26 cellular contexts compared by ENCODE assay signal in the genomic region with DNA sequence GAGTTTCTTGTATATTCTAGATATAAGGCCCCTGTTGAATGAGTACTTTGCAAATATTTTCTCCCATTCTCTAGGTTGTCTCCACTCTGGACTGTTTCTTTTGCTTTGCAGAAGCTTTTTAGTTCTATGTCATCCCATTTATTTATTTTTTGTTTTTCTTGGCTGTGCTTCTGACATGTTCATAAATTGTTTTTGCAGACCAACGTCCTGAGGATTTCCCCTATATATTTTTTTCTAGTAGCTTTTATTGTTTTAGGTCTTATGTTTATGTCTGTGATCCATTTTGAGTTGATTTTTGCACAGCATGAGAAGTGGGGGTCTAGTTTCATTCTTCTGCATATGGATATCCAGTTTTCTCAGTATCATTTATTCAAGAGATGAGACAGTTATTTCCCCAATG.
DNase-seq lines count a peak whose midpoint lies in the region; ATAC-seq, FAIRE-seq and TF ChIP-seq lines count a peak whose summit lies in the region.
"Had no signal": no experiment of that assay in that cellular context is flagged by ENCODE, and none has a peak within 500 bp of the region (broad histone marks: within the 10 kb centered on the region; RNA-seq: fewer than 3 reads in every experiment).

No MANE protein-coding gene starts in this region.

- FAIRE-seq in HTR-8/SVneo (lab: Jason Lieb, UNC), result no peak
- FAIRE-seq: A549, D721Med, GM12891, GM18507, H54 had no signal

- ATAC-seq in GM21390 (IDR thresholded peaks at IDR 0.05; ENCODE audit: unreplicated experiment), result no peak
- ATAC-seq: A549 had no signal

- H3K27ac ChIP-seq in SJCRH30, result no peak overlapping the region
- H3K27ac ChIP-seq: A549; BLaER1 treated with 17β-estradiol and CSF1 and Interleukin-3, amounts not matched to agents 10 nM and 100 nM had no signal

- no peak for TF ChIP-seq CTCF in astrocyte of the spinal cord (IDR thresholded peaks at IDR 0.05; ENCODE audit: low read depth, low read length)
- TF ChIP-seq CTCF in fibroblast of pulmonary artery (IDR thresholded peaks at IDR 0.05; ENCODE audit: low read length, missing control alignments), result no peak

- H3K4me3 ChIP-seq in astrocyte of the spinal cord (ENCODE audit: low read depth, low read length), result no peak overlapping the region
- H3K4me3 ChIP-seq in fibroblast of pulmonary artery (replicated peaks; ENCODE audit: low read depth, low read length), result no peak overlapping the region
- no peak overlapping the region for H3K4me3 ChIP-seq in SJCRH30
- H3K4me3 ChIP-seq: A549; BLaER1 treated with 17β-estradiol and CSF1 and Interleukin-3, amounts not matched to agents 10 nM and 100 nM; HAP-1 had no signal

- H3K27me3 ChIP-seq in SJCRH30, result no peaks in the 10 kb centered on the region
- H3K27me3 ChIP-seq: BE2C; BLaER1 treated with 17β-estradiol and CSF1 and Interleukin-3, amounts not matched to agents 10 nM and 100 nM had no signal

- DNase-seq in astrocyte of the spinal cord (ENCODE audit: low read depth, low spot score) (peak; percentile 60), dermis blood vessel endothelial cell (peak; percentile 76), fibroblast of pulmonary artery (ENCODE audit: low read depth) (peak; percentile 13), lung microvascular endothelial cell (ENCODE audit: low read depth in 2 of 2) (peak; percentile 88 to 91), SJCRH30 (no peak), HTR-8/SVneo (ENCODE audit: insufficient read length, low spot score) (no peak)
- DNase-seq: 8988T; ACHN; AML-193; BE2C; CD4-positive, alpha-beta T cell; CD8-positive, alpha-beta memory T cell; DMS 273 treated with DMSO at 0.1 percent for 48 hours; DMS79; EL; GDM1; GOT3; HFFc6 had no signal

- H3K9me3 ChIP-seq in SJCRH30 (replicated peaks), result no peaks in the 10 kb centered on the region
- H3K9me3 ChIP-seq: A549, BE2C, HAP-1 had no signal

- H3K4me1 ChIP-seq in SJCRH30, result no peaks in the 10 kb centered on the region
- H3K4me1 ChIP-seq: A549, HAP-1 had no signal

- in situ Hi-C loops in astrocyte of the spinal cord (cut with HindIII; ENCODE audit: low sequenced_read_pairs), result no loop called here

- H3K36me3 ChIP-seq in SJCRH30, result no peaks in the 10 kb centered on the region
- H3K36me3 ChIP-seq: BE2C; BLaER1 treated with 17β-estradiol and CSF1 and Interleukin-3, amounts not matched to agents 10 nM and 100 nM; HAP-1 had no signal

Comparison
In these comparisons a context has a peak if more than half of its experiments do, and no peak if none do; other contexts are left out.
1. DNase-seq: peak in astrocyte of the spinal cord (single experiment), dermis blood vessel endothelial cell (single experiment), fibroblast of pulmonary artery (single experiment) and lung microvascular endothelial cell (2 of 2); none in SJCRH30 (0 of 2) and HTR-8/SVneo (single experiment).